ENCODE assay signal across 20 cellular contexts in genomic region chr9:93244101-93244500, GRCh38.
DNase-seq lines count a peak whose midpoint lies in the region; ATAC-seq and TF ChIP-seq lines count a peak whose summit lies in the region.
"Had no signal": no experiment of that assay in that cellular context is flagged by ENCODE, and none has a peak within 500 bp of the region (broad histone marks: within the 10 kb centered on the region; RNA-seq: fewer than 3 reads in every experiment).

No MANE protein-coding gene starts in this region.

- peak; percentile 76 for DNase-seq in NCI-H1694 (lab: John Stamatoyannopoulos, UW)
- DNase-seq in NCI-H82 (lab: John Stamatoyannopoulos, UW), result peak; percentile 78
- DNase-seq in neural progenitor cell (ENCODE audit: low spot score), result no peak
- no peak for DNase-seq in DMS53 (lab: John Stamatoyannopoulos, UW)
- no peak for DNase-seq in HT-29 (ENCODE audit: low spot score)
- no peak for DNase-seq in caudate nucleus (lab: John Stamatoyannopoulos, UW)
- DNase-seq: DMS153, GF-D8, KBM-7, NCI-H1105 treated with DMSO at 0.1 percent for 48 hours, NCI-H187, RPMI8226, SHP77 treated with DMSO at 0.1 percent for 48 hours, T-cell had no signal

- no peak for ATAC-seq in GM21515 (IDR thresholded peaks at IDR 0.05; ENCODE audit: unreplicated experiment)
- ATAC-seq: A549, HepG2, SK-N-SH treated with all-trans-retinoic acid at 6 μM for 48 hours, T-cell had no signal

- peak overlapping the region in 6 of 11 experiments; percentile 0 to 48 (median 26); a peak in 7 of 22 replicates for H3K9ac ChIP-seq in BLaER1 treated with 17β-estradiol and CSF1 and Interleukin-3, amounts not matched to agents 10 nM and 100 nM
- H3K9ac ChIP-seq in neural progenitor cell, result no peak overlapping the region

- H3K4me2 ChIP-seq in BLaER1 treated with 17β-estradiol and CSF1 and Interleukin-3, amounts not matched to agents 10 nM and 100 nM, result peak overlapping the region; percentile 70 to 99 (median 94)
- no peak overlapping the region for H3K4me2 ChIP-seq in neural progenitor cell
- H3K4me2 ChIP-seq: A549 had no signal

- no peaks in the 10 kb centered on the region for H3F3A ChIP-seq in neural progenitor cell (ENCODE audit: low read depth)

- H3K4me3 Mint-ChIP-seq in neural progenitor cell, result no peak overlapping the region
- H3K4me3 Mint-ChIP-seq: T-cell had no signal

- H3K79me2 ChIP-seq in neural progenitor cell (ENCODE audit: low read depth), result no peaks in the 10 kb centered on the region

- H3K27me3 ChIP-seq in BLaER1 treated with 17β-estradiol and CSF1 and Interleukin-3, amounts not matched to agents 10 nM and 100 nM, result peaks cover 0 to 34% (median 0%) of the 10 kb centered on the region in 11 experiments; a peak in 4 of 22 replicates
- no peaks in the 10 kb centered on the region for H3K27me3 ChIP-seq in neural progenitor cell

- H3K27ac Mint-ChIP-seq in neural progenitor cell, result peak overlapping the region; percentile 62
- H3K27ac Mint-ChIP-seq: T-cell had no signal

- H3K27me3 Mint-ChIP-seq in neural progenitor cell (ENCODE audit: insufficient read depth, low read depth), result peaks cover 11% of the 10 kb centered on the region
- H3K27me3 Mint-ChIP-seq: T-cell had no signal

- H3K36me3 Mint-ChIP-seq in neural progenitor cell, result peaks cover 38% of the 10 kb centered on the region
- H3K36me3 Mint-ChIP-seq: T-cell had no signal

- peaks cover 0 to 6% (median 0%) of the 10 kb centered on the region in 11 experiments; a peak in 2 of 22 replicates for H4K20me1 ChIP-seq in BLaER1 treated with 17β-estradiol and CSF1 and Interleukin-3, amounts not matched to agents 10 nM and 100 nM
- H4K20me1 ChIP-seq in neural progenitor cell (ENCODE audit: low read depth), result peaks cover 3% of the 10 kb centered on the region

- peak overlapping the region in 9 of 11 experiments; percentile 45 to 74 (median 57); a peak in 16 of 22 replicates for H3K27ac ChIP-seq in BLaER1 treated with 17β-estradiol and CSF1 and Interleukin-3, amounts not matched to agents 10 nM and 100 nM
- H3K27ac ChIP-seq in neural progenitor cell (no peak overlapping the region), caudate nucleus (ENCODE audit: low read depth, low read length) (no peak overlapping the region)
- H3K27ac ChIP-seq: A549, C4-2B had no signal

- peaks cover 29% of the 10 kb centered on the region for H3K4me1 Mint-ChIP-seq in neural progenitor cell

- no peak for TF ChIP-seq CTCF in neural progenitor cell (IDR thresholded peaks at IDR 0.05)

- H3K9me3 Mint-ChIP-seq in neural progenitor cell, result no peaks in the 10 kb centered on the region
- H3K9me3 Mint-ChIP-seq: T-cell had no signal

- peaks cover 0 to 16% (median 0%) of the 10 kb centered on the region in 11 experiments; a peak in 4 of 22 replicates for H3K36me3 ChIP-seq in BLaER1 treated with 17β-estradiol and CSF1 and Interleukin-3, amounts not matched to agents 10 nM and 100 nM
- no peaks in the 10 kb centered on the region for H3K36me3 ChIP-seq in neural progenitor cell

- no peak overlapping the region for H2AFZ ChIP-seq in neural progenitor cell (replicated peaks)

- no peaks in the 10 kb centered on the region for H3K9me3 ChIP-seq in BLaER1 treated with 17β-estradiol and CSF1 and Interleukin-3, amounts not matched to agents 10 nM and 100 nM (replicated peaks in 1 of 11)
- H3K9me3 ChIP-seq in neural progenitor cell (ENCODE audit: low read depth), result no peaks in the 10 kb centered on the region
- H3K9me3 ChIP-seq: A549 had no signal

- peak overlapping the region in 5 of 10 experiments; percentile 14 to 48 (median 30); a peak in 6 of 20 replicates for H3K4me3 ChIP-seq in BLaER1 treated with 17β-estradiol and CSF1 and Interleukin-3, amounts not matched to agents 10 nM and 100 nM
- no peak overlapping the region for H3K4me3 ChIP-seq in neural progenitor cell
- H3K4me3 ChIP-seq: A549 had no signal

- peaks cover 15 to 50% (median 42%) of the 10 kb centered on the region in 10 experiments for H3K4me1 ChIP-seq in BLaER1 treated with 17β-estradiol and CSF1 and Interleukin-3, amounts not matched to agents 10 nM and 100 nM
- peaks cover 11% of the 10 kb centered on the region for H3K4me1 ChIP-seq in neural progenitor cell
- H3K4me1 ChIP-seq: A549 had no signal

Comparison
In these comparisons a context has a peak if more than half of its experiments do, and no peak if none do; other contexts are left out.
1. H3K27ac ChIP-seq: peak in BLaER1 treated with 17β-estradiol and CSF1 and Interleukin-3, amounts not matched to agents 10 nM and 100 nM (9 of 11); none in neural progenitor cell (single experiment) and caudate nucleus (single experiment).
2. DNase-seq: peak in NCI-H1694 (single experiment) and NCI-H82 (single experiment); none in neural progenitor cell (single experiment), DMS53 (single experiment), HT-29 (single experiment) and caudate nucleus (0 of 61).